1 cellular context compared by ENCODE assay signal in the genomic region with DNA sequence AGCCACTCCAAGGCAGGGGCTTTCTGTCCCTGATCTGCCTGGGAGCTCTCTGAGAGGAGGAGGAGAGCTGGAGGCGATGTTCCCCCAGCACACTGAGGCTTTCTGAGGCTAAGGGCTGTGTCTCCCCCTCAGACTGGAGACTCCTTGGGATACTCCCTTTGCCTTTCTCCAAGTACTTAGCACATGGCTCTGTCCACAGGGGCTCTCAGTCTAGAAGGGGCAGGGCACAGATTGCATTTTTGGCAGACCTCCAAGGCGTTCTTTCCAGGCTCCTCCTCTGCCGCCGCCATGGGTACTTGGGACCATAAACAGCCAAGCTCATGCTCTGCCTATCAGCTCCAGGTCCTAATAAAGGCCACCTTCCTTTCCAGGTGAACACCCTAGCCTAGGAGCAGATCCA.
TF ChIP-seq lines count a peak whose summit lies in the region.

No MANE protein-coding gene starts in this region.

TF ChIP-seq in GM23338, 12 proteins besides CTCF, POLR2A, EP300 and RAD21 (continued from another document):
- TF ChIP-seq, protein P1, sequence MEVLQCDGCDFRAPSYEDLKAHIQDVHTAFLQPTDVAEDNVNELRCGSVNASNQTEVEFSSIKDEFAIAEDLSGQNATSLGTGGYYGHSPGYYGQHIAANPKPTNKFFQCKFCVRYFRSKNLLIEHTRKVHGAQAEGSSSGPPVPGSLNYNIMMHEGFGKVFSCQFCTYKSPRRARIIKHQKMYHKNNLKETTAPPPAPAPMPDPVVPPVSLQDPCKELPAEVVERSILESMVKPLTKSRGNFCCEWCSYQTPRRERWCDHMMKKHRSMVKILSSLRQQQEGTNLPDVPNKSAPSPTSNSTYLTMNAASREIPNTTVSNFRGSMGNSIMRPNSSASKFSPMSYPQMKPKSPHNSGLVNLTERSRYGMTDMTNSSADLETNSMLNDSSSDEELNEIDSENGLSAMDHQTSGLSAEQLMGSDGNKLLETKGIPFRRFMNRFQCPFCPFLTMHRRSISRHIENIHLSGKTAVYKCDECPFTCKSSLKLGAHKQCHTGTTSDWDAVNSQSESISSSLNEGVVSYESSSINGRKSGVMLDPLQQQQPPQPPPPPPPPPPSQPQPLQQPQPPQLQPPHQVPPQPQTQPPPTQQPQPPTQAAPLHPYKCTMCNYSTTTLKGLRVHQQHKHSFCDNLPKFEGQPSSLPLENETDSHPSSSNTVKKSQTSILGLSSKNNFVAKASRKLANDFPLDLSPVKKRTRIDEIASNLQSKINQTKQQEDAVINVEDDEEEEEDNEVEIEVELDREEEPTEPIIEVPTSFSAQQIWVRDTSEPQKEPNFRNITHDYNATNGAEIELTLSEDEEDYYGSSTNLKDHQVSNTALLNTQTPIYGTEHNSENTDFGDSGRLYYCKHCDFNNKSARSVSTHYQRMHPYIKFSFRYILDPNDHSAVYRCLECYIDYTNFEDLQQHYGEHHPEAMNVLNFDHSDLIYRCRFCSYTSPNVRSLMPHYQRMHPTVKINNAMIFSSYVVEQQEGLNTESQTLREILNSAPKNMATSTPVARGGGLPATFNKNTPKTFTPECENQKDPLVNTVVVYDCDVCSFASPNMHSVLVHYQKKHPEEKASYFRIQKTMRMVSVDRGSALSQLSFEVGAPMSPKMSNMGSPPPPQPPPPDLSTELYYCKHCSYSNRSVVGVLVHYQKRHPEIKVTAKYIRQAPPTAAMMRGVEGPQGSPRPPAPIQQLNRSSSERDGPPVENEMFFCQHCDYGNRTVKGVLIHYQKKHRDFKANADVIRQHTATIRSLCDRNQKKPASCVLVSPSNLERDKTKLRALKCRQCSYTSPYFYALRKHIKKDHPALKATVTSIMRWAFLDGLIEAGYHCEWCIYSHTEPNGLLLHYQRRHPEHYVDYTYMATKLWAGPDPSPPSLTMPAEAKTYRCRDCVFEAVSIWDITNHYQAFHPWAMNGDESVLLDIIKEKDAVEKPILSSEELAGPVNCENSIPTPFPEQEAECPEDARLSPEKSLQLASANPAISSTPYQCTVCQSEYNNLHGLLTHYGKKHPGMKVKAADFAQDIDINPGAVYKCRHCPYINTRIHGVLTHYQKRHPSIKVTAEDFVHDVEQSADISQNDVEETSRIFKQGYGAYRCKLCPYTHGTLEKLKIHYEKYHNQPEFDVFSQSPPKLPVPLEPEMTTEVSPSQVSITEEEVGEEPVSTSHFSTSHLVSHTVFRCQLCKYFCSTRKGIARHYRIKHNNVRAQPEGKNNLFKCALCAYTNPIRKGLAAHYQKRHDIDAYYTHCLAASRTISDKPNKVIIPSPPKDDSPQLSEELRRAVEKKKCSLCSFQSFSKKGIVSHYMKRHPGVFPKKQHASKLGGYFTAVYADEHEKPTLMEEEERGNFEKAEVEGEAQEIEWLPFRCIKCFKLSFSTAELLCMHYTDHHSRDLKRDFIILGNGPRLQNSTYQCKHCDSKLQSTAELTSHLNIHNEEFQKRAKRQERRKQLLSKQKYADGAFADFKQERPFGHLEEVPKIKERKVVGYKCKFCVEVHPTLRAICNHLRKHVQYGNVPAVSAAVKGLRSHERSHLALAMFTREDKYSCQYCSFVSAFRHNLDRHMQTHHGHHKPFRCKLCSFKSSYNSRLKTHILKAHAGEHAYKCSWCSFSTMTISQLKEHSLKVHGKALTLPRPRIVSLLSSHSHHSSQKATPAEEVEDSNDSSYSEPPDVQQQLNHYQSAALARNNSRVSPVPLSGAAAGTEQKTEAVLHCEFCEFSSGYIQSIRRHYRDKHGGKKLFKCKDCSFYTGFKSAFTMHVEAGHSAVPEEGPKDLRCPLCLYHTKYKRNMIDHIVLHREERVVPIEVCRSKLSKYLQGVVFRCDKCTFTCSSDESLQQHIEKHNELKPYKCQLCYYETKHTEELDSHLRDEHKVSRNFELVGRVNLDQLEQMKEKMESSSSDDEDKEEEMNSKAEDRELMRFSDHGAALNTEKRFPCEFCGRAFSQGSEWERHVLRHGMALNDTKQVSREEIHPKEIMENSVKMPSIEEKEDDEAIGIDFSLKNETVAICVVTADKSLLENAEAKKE (CRISPR knock-in tag; IDR thresholded peaks at IDR 0.05), result no peak
- TF ChIP-seq ZNF114 (CRISPR knock-in tag; IDR thresholded peaks at IDR 0.05), result no peak
- no peak for TF ChIP-seq EZH2phosphoT487 (IDR thresholded peaks at IDR 0.05; ENCODE audit: unreplicated experiment)
- TF ChIP-seq, protein P2, sequence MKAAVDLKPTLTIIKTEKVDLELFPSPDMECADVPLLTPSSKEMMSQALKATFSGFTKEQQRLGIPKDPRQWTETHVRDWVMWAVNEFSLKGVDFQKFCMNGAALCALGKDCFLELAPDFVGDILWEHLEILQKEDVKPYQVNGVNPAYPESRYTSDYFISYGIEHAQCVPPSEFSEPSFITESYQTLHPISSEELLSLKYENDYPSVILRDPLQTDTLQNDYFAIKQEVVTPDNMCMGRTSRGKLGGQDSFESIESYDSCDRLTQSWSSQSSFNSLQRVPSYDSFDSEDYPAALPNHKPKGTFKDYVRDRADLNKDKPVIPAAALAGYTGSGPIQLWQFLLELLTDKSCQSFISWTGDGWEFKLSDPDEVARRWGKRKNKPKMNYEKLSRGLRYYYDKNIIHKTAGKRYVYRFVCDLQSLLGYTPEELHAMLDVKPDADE (IDR thresholded peaks at IDR 0.05), result no peak
- TF ChIP-seq STAT1 (IDR thresholded peaks at IDR 0.05; ENCODE audit: unreplicated experiment), result no peak
- no peak for TF ChIP-seq POLR2AphosphoS5 (IDR thresholded peaks at IDR 0.05; ENCODE audit: low read depth)
- TF ChIP-seq, protein P3, sequence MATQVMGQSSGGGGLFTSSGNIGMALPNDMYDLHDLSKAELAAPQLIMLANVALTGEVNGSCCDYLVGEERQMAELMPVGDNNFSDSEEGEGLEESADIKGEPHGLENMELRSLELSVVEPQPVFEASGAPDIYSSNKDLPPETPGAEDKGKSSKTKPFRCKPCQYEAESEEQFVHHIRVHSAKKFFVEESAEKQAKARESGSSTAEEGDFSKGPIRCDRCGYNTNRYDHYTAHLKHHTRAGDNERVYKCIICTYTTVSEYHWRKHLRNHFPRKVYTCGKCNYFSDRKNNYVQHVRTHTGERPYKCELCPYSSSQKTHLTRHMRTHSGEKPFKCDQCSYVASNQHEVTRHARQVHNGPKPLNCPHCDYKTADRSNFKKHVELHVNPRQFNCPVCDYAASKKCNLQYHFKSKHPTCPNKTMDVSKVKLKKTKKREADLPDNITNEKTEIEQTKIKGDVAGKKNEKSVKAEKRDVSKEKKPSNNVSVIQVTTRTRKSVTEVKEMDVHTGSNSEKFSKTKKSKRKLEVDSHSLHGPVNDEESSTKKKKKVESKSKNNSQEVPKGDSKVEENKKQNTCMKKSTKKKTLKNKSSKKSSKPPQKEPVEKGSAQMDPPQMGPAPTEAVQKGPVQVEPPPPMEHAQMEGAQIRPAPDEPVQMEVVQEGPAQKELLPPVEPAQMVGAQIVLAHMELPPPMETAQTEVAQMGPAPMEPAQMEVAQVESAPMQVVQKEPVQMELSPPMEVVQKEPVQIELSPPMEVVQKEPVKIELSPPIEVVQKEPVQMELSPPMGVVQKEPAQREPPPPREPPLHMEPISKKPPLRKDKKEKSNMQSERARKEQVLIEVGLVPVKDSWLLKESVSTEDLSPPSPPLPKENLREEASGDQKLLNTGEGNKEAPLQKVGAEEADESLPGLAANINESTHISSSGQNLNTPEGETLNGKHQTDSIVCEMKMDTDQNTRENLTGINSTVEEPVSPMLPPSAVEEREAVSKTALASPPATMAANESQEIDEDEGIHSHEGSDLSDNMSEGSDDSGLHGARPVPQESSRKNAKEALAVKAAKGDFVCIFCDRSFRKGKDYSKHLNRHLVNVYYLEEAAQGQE (IDR thresholded peaks at IDR 0.05; ENCODE audit: unreplicated experiment), result no peak
- TF ChIP-seq CREB1 (CRISPR knock-in tag; IDR thresholded peaks at IDR 0.05; ENCODE audit: low read depth), result no peak
TF ChIP-seq in GM23338: peak in this region for 0.
